11 cellular contexts compared by ENCODE assay signal in the genomic region with DNA sequence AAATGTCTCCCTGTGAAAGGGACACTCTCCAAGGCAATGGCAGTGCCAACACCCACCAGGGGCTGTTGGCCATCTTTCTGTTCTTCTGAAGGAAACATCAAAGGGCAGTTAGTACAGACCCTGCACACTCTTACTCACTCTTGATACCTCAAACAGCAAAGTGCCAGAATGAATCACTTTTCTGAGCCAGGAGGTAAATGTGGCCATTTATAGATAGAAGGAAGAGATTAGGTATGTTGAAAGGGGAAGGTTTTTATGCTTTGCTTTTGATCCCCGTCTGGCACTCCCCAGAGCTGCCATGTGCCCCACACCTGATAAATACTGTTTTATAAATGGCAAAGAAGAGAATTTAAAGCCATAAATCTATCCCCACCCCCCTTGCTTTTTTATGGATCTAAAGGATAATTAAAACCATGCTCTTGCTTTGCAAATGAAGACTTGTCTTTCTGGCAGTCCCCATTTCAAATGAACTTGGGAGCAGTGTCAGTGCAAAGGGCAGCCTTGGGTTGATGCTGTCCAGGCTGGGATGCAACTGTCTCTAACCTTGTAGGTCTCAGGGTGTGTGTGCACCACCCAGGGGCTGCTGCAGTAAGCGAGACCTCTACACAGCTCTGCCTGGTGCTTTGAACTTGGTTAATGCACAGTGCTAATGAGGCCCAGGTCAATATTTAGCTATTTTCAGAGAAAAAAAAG.
A peak's percentile ranks its signal among the peaks of the same experiment; 100 is the strongest.
DNase-seq lines count a peak whose midpoint lies in the region; ATAC-seq lines count a peak whose summit lies in the region.
"Had no signal": no experiment of that assay in that cellular context is flagged by ENCODE, and none has a peak within 500 bp of the region (broad histone marks: within the 10 kb centered on the region; RNA-seq: fewer than 3 reads in every experiment).

No MANE protein-coding gene starts in this region.

- H3K4me1 Mint-ChIP-seq in activated CD8-positive, alpha-beta memory T cell treated with anti-CD3 and anti-CD28 coated beads, Interleukin-2, amount 10 ng/mL, durations not matched to agents 7 days and 5 days = peaks cover 31% of the 10 kb centered on the region

- ATAC-seq in activated CD8-positive, alpha-beta memory T cell treated with anti-CD3 and anti-CD28 coated beads, Interleukin-2, amount 10 ng/mL, durations not matched to agents 7 days and 5 days = peak; percentile 94
- ATAC-seq in GM19467 (IDR thresholded peaks at IDR 0.05; ENCODE audit: unreplicated experiment) = no peak
- no peak for ATAC-seq in HG02571 (IDR thresholded peaks at IDR 0.05; ENCODE audit: unreplicated experiment)
- ATAC-seq: upper lobe of right lung had no signal

- DNase-seq in activated CD8-positive, alpha-beta memory T cell treated with anti-CD3 and anti-CD28 coated beads, Interleukin-2, amount 10 ng/mL, durations not matched to agents 7 days and 5 days = peak; percentile 48
- no peak for DNase-seq in activated CD8-positive, alpha-beta memory T cell treated with anti-CD3 and anti-CD28 coated beads for 24 hours
- peak; percentile 13 to 25 for DNase-seq in activated CD4-positive, alpha-beta T cell treated with anti-CD3 and anti-CD28 coated beads, Interleukin-2, amount 50 U/mL, for 4 hours
- peak; percentile 46 for DNase-seq in central memory CD4-positive, alpha-beta T cell
- DNase-seq in stimulated activated CD8-positive, alpha-beta memory T cell treated with anti-CD3 and anti-CD28 coated beads, Interleukin-4, amount 100 ng/mL, for 48 hours = peak; percentile 38
- DNase-seq in CD1c-positive myeloid dendritic cell (ENCODE audit: extremely low spot score) = no peak
- DNase-seq: NCI-H526 treated with DMSO at 0.1 percent for 48 hours, SHP77 treated with DMSO at 0.1 percent for 48 hours, upper lobe of right lung had no signal

- CTCF ChIA-PET in activated CD8-positive, alpha-beta memory T cell treated with anti-CD3 and anti-CD28 coated beads, Interleukin-2, amount 10 ng/mL, durations not matched to agents 7 days and 5 days (lab: Charles Lee) = interaction anchor here (0.5 to 1.7 kb wide), 2 partner anchors 22 to 23 kb away, joined by 3 to 5 read pairs; no protein-coding TSS in a partner anchor

- H3K36me3 Mint-ChIP-seq in activated CD8-positive, alpha-beta memory T cell treated with anti-CD3 and anti-CD28 coated beads, Interleukin-2, amount 10 ng/mL, durations not matched to agents 7 days and 5 days = peaks cover 46% of the 10 kb centered on the region

- H3K9me3 Mint-ChIP-seq in activated CD8-positive, alpha-beta memory T cell treated with anti-CD3 and anti-CD28 coated beads, Interleukin-2, amount 10 ng/mL, durations not matched to agents 7 days and 5 days (ENCODE audit: low read depth) = peaks cover 25% of the 10 kb centered on the region

- H3K27me3 Mint-ChIP-seq in activated CD8-positive, alpha-beta memory T cell treated with anti-CD3 and anti-CD28 coated beads, Interleukin-2, amount 10 ng/mL, durations not matched to agents 7 days and 5 days = no peaks in the 10 kb centered on the region

- no peak overlapping the region for H3K4me3 Mint-ChIP-seq in activated CD8-positive, alpha-beta memory T cell treated with anti-CD3 and anti-CD28 coated beads, Interleukin-2, amount 10 ng/mL, durations not matched to agents 7 days and 5 days

- peak overlapping the region; percentile 67 for H3K27ac Mint-ChIP-seq in activated CD8-positive, alpha-beta memory T cell treated with anti-CD3 and anti-CD28 coated beads, Interleukin-2, amount 10 ng/mL, durations not matched to agents 7 days and 5 days

Comparison
In these comparisons a context has a peak if more than half of its experiments do, and no peak if none do; other contexts are left out.
1. DNase-seq: peak in activated CD8-positive, alpha-beta memory T cell treated with anti-CD3 and anti-CD28 coated beads, Interleukin-2, amount 10 ng/mL, durations not matched to agents 7 days and 5 days (single experiment), activated CD4-positive, alpha-beta T cell treated with anti-CD3 and anti-CD28 coated beads, Interleukin-2, amount 50 U/mL, for 4 hours (2 of 2), central memory CD4-positive, alpha-beta T cell (single experiment) and stimulated activated CD8-positive, alpha-beta memory T cell treated with anti-CD3 and anti-CD28 coated beads, Interleukin-4, amount 100 ng/mL, for 48 hours (single experiment); none in activated CD8-positive, alpha-beta memory T cell treated with anti-CD3 and anti-CD28 coated beads for 24 hours (single experiment) and CD1c-positive myeloid dendritic cell (single experiment).